In genomic region chr2:98749053-98749450, GRCh38 we compare ENCODE assay signal across 8 cellular contexts. TPM values are rescaled to one million over a fixed set of nuclear protein-coding genes. Genes with fewer than 3 reads are reported as not detected.
DNase-seq lines count a peak whose midpoint lies in the region; ATAC-seq, FAIRE-seq and TF ChIP-seq lines count a peak whose summit lies in the region.

No MANE protein-coding gene starts in this region.

- H3K9me3 ChIP-seq in CD4-positive, alpha-beta memory T cell (ENCODE audit: control insufficient read depth in 1 of 2, low read length in 2 of 2) = no peaks in the 10 kb centered on the region
- no peaks in the 10 kb centered on the region for H3K9me3 ChIP-seq in T-helper 17 cell (ENCODE audit: control insufficient read depth, low read length, poor library complexity, severe bottlenecking)

- no peaks in the 10 kb centered on the region for H3K9me3 Mint-ChIP-seq in CD4-positive, alpha-beta memory T cell
- H3K9me3 Mint-ChIP-seq in memory B cell = peaks cover 1% of the 10 kb centered on the region

- intact Hi-C loops in CD4-positive, alpha-beta memory T cell (cut with micrococcal nuclease) = no loop called here

- CTCF ChIA-PET in CD4-positive, alpha-beta memory T cell (lab: Charles Lee; ENCODE audit: partially characterized antibody) = no interaction called here

- H3K36me3 ChIP-seq in CD4-positive, alpha-beta memory T cell (ENCODE audit: insufficient read depth, low read length) = no peaks in the 10 kb centered on the region

- FAIRE-seq in H54 (lab: Jason Lieb, UNC) = no peak

- H3K4me3 ChIP-seq in CD4-positive, alpha-beta memory T cell (ENCODE audit: low read length in 2 of 2) = no peak overlapping the region

- H3K27ac Mint-ChIP-seq in CD4-positive, alpha-beta memory T cell = peak overlapping the region in 4 of 7 donors; percentile 51 to 77 (median 61)
- H3K27ac Mint-ChIP-seq in T-helper 17 cell = peak overlapping the region; percentile 76
- H3K27ac Mint-ChIP-seq in memory B cell = peak overlapping the region; percentile 49

- H3K4me1 Mint-ChIP-seq in CD4-positive, alpha-beta memory T cell = peaks cover 25 to 67% (median 48%) of the 10 kb centered on the region in 4 donors
- H3K4me1 Mint-ChIP-seq in T-helper 17 cell (peaks cover 27% of the 10 kb centered on the region), memory B cell (peaks cover 12% of the 10 kb centered on the region)

- peak overlapping the region in 3 of 8 donors; percentile 14 to 47 (median 17) for H3K4me3 Mint-ChIP-seq in CD4-positive, alpha-beta memory T cell
- H3K4me3 Mint-ChIP-seq in T-helper 17 cell (peak overlapping the region; percentile 52), memory B cell (peak overlapping the region; percentile 67)

- no peaks in the 10 kb centered on the region for H3K27me3 Mint-ChIP-seq in CD4-positive, alpha-beta memory T cell
- H3K27me3 Mint-ChIP-seq in T-helper 17 cell (no peaks in the 10 kb centered on the region), memory B cell (no peaks in the 10 kb centered on the region)

- TF ChIP-seq CTCF in GM10266 (IDR thresholded peaks at IDR 0.05; ENCODE audit: control insufficient read depth, insufficient read depth, low read depth, missing control alignments) = no peak

- DNase-seq in CD4-positive, alpha-beta memory T cell = no peak
- DNase-seq in T-helper 17 cell = no peak
- DNase-seq in memory B cell (ENCODE audit: low spot score in 2 of 2) = peak in 1 of 2 donors; percentile 14
- no peak for DNase-seq in SW 1271 (lab: John Stamatoyannopoulos, UW)
- DNase-seq in H54 (ENCODE audit: insufficient read length, low spot score) = no peak
- DNase-seq in GM10266 (ENCODE audit: extremely low spot score) = no peak
- DNase-seq in NCI-H146 treated with DMSO at 0.1 percent for 48 hours (lab: John Stamatoyannopoulos, UW; ENCODE audit: unreplicated experiment) = no peak

- H3K4me1 ChIP-seq in CD4-positive, alpha-beta memory T cell (ENCODE audit: insufficient read depth, low read length) = peaks cover 29% of the 10 kb centered on the region

- ATAC-seq in HG02798 (IDR thresholded peaks at IDR 0.05; ENCODE audit: poor library complexity, unreplicated experiment) (peak; percentile 39), T-helper 17 cell (peak; percentile 57), memory B cell (ENCODE audit: low read depth) (peak; percentile 92)

- POLR2A ChIA-PET in CD4-positive, alpha-beta memory T cell (lab: Charles Lee; ENCODE audit: partially characterized antibody) = interaction anchor here (0.5 to 1.5 kb wide), 4 partner anchors 12 to 88 kb away, joined by 3 to 4 read pairs (median 3); no protein-coding TSS in a partner anchor

- H3K27me3 ChIP-seq in CD4-positive, alpha-beta memory T cell (ENCODE audit: insufficient read depth, low read length) = no peaks in the 10 kb centered on the region

- no peak overlapping the region for H3K27ac ChIP-seq in CD4-positive, alpha-beta memory T cell (ENCODE audit: low read depth, low read length)

- H3K36me3 Mint-ChIP-seq in CD4-positive, alpha-beta memory T cell = no peaks in the 10 kb centered on the region
- H3K36me3 Mint-ChIP-seq in T-helper 17 cell (ENCODE audit: low read depth) (peaks cover 3% of the 10 kb centered on the region), memory B cell (no peaks in the 10 kb centered on the region)

- no peak for TF ChIP-seq POLR2A in H54 (IDR thresholded peaks at IDR 0.05; ENCODE audit: low read depth, low read length)

RNA-seq across cellular contexts. Expression of gene MGAT4A, which starts 18.1 kb away (rescaled TPM):
- total RNA-seq in CD4-positive, alpha-beta memory T cell = 100 to 1,000 TPM; 256 to 270 TPM
- polyA plus RNA-seq in CD4-positive, alpha-beta memory T cell = 100 to 1,000 TPM; 223 to 336 TPM
- total RNA-seq in T-helper 17 cell = 100 to 1,000 TPM; 187 to 205 TPM

Comparison
In these comparisons a context has a peak if more than half of its experiments do, and no peak if none do; other contexts are left out.
1. ATAC-seq: peak in every context shown above with its lines; median percentile 92 in memory B cell; 57 in T-helper 17 cell; 39 in HG02798.